ENCODE assay signal across 20 cellular contexts in the genomic region with DNA sequence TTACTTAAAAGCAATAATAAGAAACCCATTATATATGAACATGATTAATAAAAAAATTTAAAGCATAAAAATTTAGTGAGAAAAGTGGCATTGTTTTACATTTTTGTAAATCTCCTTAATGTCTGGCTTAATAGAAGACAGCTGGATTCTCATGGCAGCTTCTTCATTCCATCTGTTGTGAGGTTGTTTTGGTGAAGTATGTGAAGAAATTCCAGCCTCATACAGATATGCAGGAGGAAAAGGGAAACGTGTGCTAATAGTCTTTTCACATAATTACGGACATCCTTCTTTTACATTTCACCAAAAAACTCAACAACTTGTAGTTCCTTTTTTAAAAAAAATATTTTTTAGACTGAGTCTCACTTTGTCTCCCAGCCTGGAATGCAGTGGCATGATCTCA. TPM values are rescaled to one million over a fixed set of nuclear protein-coding genes. Genes with fewer than 3 reads are reported as not detected.
DNase-seq lines count a peak whose midpoint lies in the region; ATAC-seq, FAIRE-seq and TF ChIP-seq lines count a peak whose summit lies in the region.
"Had no signal": no experiment of that assay in that cellular context is flagged by ENCODE, and none has a peak within 500 bp of the region (broad histone marks: within the 10 kb centered on the region; RNA-seq: fewer than 3 reads in every experiment).

No MANE protein-coding gene starts in this region.

- no peaks in the 10 kb centered on the region for H3K9me3 Mint-ChIP-seq in osteocyte (ENCODE audit: unreplicated experiment)
- H3K9me3 Mint-ChIP-seq: CD8-positive, alpha-beta T cell; HFFc6 had no signal

- no peaks in the 10 kb centered on the region for H4K20me1 ChIP-seq in osteoblast (ENCODE audit: insufficient read depth, low read length)

- H3K27me3 ChIP-seq in MG63 (no peaks in the 10 kb centered on the region), osteoblast (ENCODE audit: insufficient read depth, low read length) (no peaks in the 10 kb centered on the region)

- H2AFZ ChIP-seq in osteoblast (ENCODE audit: low read length), result no peak overlapping the region

- H3K4me1 Mint-ChIP-seq in osteocyte (ENCODE audit: unreplicated experiment), result peaks cover 61% of the 10 kb centered on the region

- peak; percentile 4 for DNase-seq in AG09309 (ENCODE audit: low read depth)
- DNase-seq in GM04504 (ENCODE audit: low read depth), result peak; percentile 27
- DNase-seq in osteocyte (ENCODE audit: extremely low spot score, unreplicated experiment), result no peak
- DNase-seq in left colon, result no peak
- DNase-seq in iPS-NIHi7 (ENCODE audit: extremely low spot score), result no peak
- DNase-seq in MG63, result no peak
- DNase-seq in osteoblast (ENCODE audit: insufficient read length, low spot score, missing footprints), result no peak
- DNase-seq: CD8-positive, alpha-beta T cell; DMS79; HFFc6; NCI-H1436 treated with DMSO at 0.1 percent for 48 hours; NCI-H2081; NCI-H510A; NCI-H82 had no signal

- peaks cover 14% of the 10 kb centered on the region for H3K36me3 Mint-ChIP-seq in osteocyte (ENCODE audit: unreplicated experiment)

- peaks cover 29% of the 10 kb centered on the region for H3K4me1 ChIP-seq in osteoblast (ENCODE audit: insufficient read depth, low read length)

- intact Hi-C loops in left colon (cut with DNase I, micrococcal nuclease), result no loop called here

- no peak overlapping the region for H3K4me3 ChIP-seq in AG09309 (ENCODE audit: control insufficient read depth, low read depth, low read length)
- H3K4me3 ChIP-seq in MG63, result no peak overlapping the region
- H3K4me3 ChIP-seq in osteoblast (ENCODE audit: insufficient read depth, low read length), result no peak overlapping the region
- H3K4me3 ChIP-seq: A549, K562 had no signal

- peak; percentile 96 for FAIRE-seq in endometrium (lab: Jason Lieb, UNC)
- FAIRE-seq: H54, K562 had no signal

- H3K36me3 ChIP-seq in MG63 (no peaks in the 10 kb centered on the region), osteoblast (ENCODE audit: insufficient read depth, low read length) (peaks cover 3% of the 10 kb centered on the region)

- no peaks in the 10 kb centered on the region for H3K79me2 ChIP-seq in osteoblast (ENCODE audit: insufficient read depth, low read length)

- H3K27me3 Mint-ChIP-seq in osteocyte (ENCODE audit: unreplicated experiment), result no peaks in the 10 kb centered on the region
- H3K27me3 Mint-ChIP-seq: B cell had no signal

- H3K4me2 ChIP-seq in osteoblast (ENCODE audit: insufficient read depth, low read length), result no peak overlapping the region
- H3K4me2 ChIP-seq: A549 had no signal

- no peaks in the 10 kb centered on the region for H3K9me3 ChIP-seq in MG63
- no peaks in the 10 kb centered on the region for H3K9me3 ChIP-seq in osteoblast (ENCODE audit: low read depth, low read length)
- H3K9me3 ChIP-seq: A549 had no signal

- H3K27ac Mint-ChIP-seq in osteocyte (ENCODE audit: unreplicated experiment), result peak overlapping the region; percentile 60
- H3K27ac Mint-ChIP-seq: B cell; CD8-positive, alpha-beta T cell; HFFc6 had no signal

- H3K4me3 Mint-ChIP-seq in osteocyte (ENCODE audit: unreplicated experiment), result no peak overlapping the region
- H3K4me3 Mint-ChIP-seq: B cell; CD8-positive, alpha-beta T cell; HFFc6 had no signal

- TF ChIP-seq CTCF in AG09309 (IDR thresholded peaks at IDR 0.05; ENCODE audit: control insufficient read depth, insufficient read depth, low read depth, low read length, missing control alignments), result no peak
- TF ChIP-seq CTCF in osteocyte (IDR thresholded peaks at IDR 0.05), result no peak
- TF ChIP-seq CTCF in osteoblast (IDR thresholded peaks at IDR 0.05; ENCODE audit: extremely low read depth, low read depth, low read length), result no peak

- H3K27ac ChIP-seq in osteoblast (ENCODE audit: low read depth, low read length), result no peak overlapping the region
- H3K27ac ChIP-seq: A549 had no signal

- no peak for ATAC-seq in left colon
- ATAC-seq: A549; CD8-positive, alpha-beta T cell; K562 had no signal

RNA-seq across cellular contexts. Expression of a gene that starts 47.0 kb away (rescaled TPM):
- total RNA-seq in osteocyte, result 2.4 TPM in 2 replicates
- 1 to 10 TPM in 1 of 2 donors, under 1 TPM in 1; 0.52 to 2.3 TPM for total RNA-seq in left colon
- total RNA-seq in MG63 (2014; rRNA removed; shearing (Covaris generic); ENCODE audit: low replicate concordance), result 3.8 and 6.7 TPM in 2 replicates
- total RNA-seq in osteoblast, result 6.8 and 8.3 TPM in 2 replicates
- total RNA-seq: G401 had no signal

Comparison
In these comparisons a context has a peak if more than half of its experiments do, and no peak if none do; other contexts are left out.
1. DNase-seq: peak in AG09309 (single experiment) and GM04504 (single experiment); none in osteocyte (single experiment), left colon (0 of 2), iPS-NIHi7 (single experiment), MG63 (single experiment) and osteoblast (single experiment).